ENCODE assay signal across 10 cellular contexts in the genomic region with DNA sequence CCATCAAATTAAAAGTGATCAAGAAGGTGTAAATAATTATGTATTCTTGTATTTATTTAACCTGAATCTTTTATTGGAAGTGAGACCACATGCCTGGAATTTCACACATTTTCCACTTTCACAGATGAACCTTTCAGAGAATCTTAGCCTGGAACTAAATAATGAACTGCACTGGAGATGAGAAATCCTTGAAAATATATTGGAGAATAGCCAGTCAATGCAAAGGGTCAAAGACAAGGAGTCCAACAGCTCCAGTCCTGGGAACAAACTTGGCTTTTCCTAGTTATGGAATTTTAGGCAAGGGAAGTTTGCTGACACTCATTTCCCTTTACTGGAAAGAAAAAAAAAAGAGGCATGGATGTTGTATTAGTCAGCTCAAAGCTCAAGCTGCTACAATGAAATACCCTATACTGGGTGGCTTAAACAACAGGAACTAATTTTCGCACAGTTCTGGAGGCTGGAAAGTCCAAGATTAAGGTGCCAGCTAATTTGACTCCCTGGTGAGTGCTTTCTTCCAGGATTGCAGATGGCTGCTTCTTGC.
"Had no signal": no experiment of that assay in that cellular context is flagged by ENCODE, and none has a peak within 500 bp of the region (broad histone marks: within the 10 kb centered on the region; RNA-seq: fewer than 3 reads in every experiment).

No MANE protein-coding gene starts in this region.

- H3K27ac ChIP-seq: dorsolateral prefrontal cortex, neutrophil, skin epidermis, uterus had no signal

- H3K27me3 ChIP-seq: dorsolateral prefrontal cortex, neutrophil, uterus had no signal

- H3K4me1 ChIP-seq: uterus had no signal

- H3K9me3 ChIP-seq: neutrophil, uterus had no signal

- H3K36me3 ChIP-seq: neutrophil, uterus had no signal

- ATAC-seq: esophagus mucosa had no signal

- H3K4me3 ChIP-seq: dorsolateral prefrontal cortex, skin epidermis, uterus had no signal

- DNase-seq: activated CD4-positive, alpha-beta T cell treated with anti-CD3 and anti-CD28 coated beads, Interleukin-2, amount 50 U/mL, for 4 hours; activated CD4-positive, CD25-positive, alpha-beta regulatory T cell treated with anti-CD3 and anti-CD28 coated beads, Interleukin-2, amount 50 U/mL, for 72 hours; activated effector memory CD4-positive, alpha-beta T cell treated with Interleukin-2 at 50 U/mL for 16 hours; activated T-cell treated with anti-CD3 and anti-CD28 coated beads, Interleukin-2, amount 50 U/mL, for 1 hour; dorsolateral prefrontal cortex; naive B cell; uterus had no signal
